ENCODE assay signal across 1 cellular context in genomic region chrX:7927259-7928167, GRCh38.
TF ChIP-seq lines count a peak whose summit lies in the region.

Gene PNPLA4, minus strand, starts transcription at chrX:7927413. Its CDS starts 1,294 bp downstream, at chrX:7926119.

TF ChIP-seq in K562, 482 proteins besides CTCF, POLR2A, EP300 and RAD21 (continued from another document and continues in another):
- peak; percentile 97 for TF ChIP-seq ZBTB40 (IDR thresholded peaks at IDR 0.05)
- TF ChIP-seq ZBTB40 (CRISPR knock-in tag; IDR thresholded peaks at IDR 0.05), result no peak
- TF ChIP-seq PYGO2 (tag; IDR thresholded peaks at IDR 0.05), result no peak
- TF ChIP-seq BRD9 (IDR thresholded peaks at IDR 0.05; ENCODE audit: low read depth, partially characterized antibody), result peak; percentile 53
- peak; percentile 59 for TF ChIP-seq POLR2B (IDR thresholded peaks at IDR 0.05; ENCODE audit: low read depth, partially characterized antibody)
- TF ChIP-seq OTX1 (CRISPR knock-in tag; IDR thresholded peaks at IDR 0.05), result no peak
- TF ChIP-seq ZFP91 (CRISPR knock-in tag; IDR thresholded peaks at IDR 0.05), result no peak
- TF ChIP-seq SLC30A9 (CRISPR knock-in tag; IDR thresholded peaks at IDR 0.05), result no peak
- TF ChIP-seq ZBTB17 (CRISPR knock-in tag; IDR thresholded peaks at IDR 0.05), result no peak
- TF ChIP-seq HEY1 (CRISPR knock-in tag; IDR thresholded peaks at IDR 0.05; ENCODE audit: borderline replicate concordance), result no peak
- TF ChIP-seq DACH1 (IDR thresholded peaks at IDR 0.05; ENCODE audit: partially characterized antibody), result no peak
- TF ChIP-seq PHF8 (IDR thresholded peaks at IDR 0.05; ENCODE audit: borderline replicate concordance, low read length), result peak; percentile 80; the same call in 1 of the 2 replicates
- no peak for TF ChIP-seq THAP12 (CRISPR knock-in tag; IDR thresholded peaks at IDR 0.05)
- no peak for TF ChIP-seq ZNF239 (CRISPR knock-in tag; IDR thresholded peaks at IDR 0.05)
- TF ChIP-seq CHD2 (IDR thresholded peaks at IDR 0.05; ENCODE audit: low read depth, low read length), result no peak
- TF ChIP-seq KAT7 (CRISPR knock-in tag; IDR thresholded peaks at IDR 0.05; ENCODE audit: borderline replicate concordance), result no peak
- no peak for TF ChIP-seq ZNF133 (CRISPR knock-in tag; IDR thresholded peaks at IDR 0.05)
- no peak; a peak in 1 of 4 replicates for TF ChIP-seq TEAD1 (CRISPR knock-in tag; IDR thresholded peaks at IDR 0.05)
- TF ChIP-seq HNRNPUL1 (IDR thresholded peaks at IDR 0.05; ENCODE audit: low read length), result no peak
- no peak for TF ChIP-seq ZNF586 (CRISPR knock-in tag; conservative IDR thresholded peaks at IDR 0.05)
- no peak for TF ChIP-seq EGR1 (conservative IDR thresholded peaks at IDR 0.05)
- no peak for TF ChIP-seq IRF1 (CRISPR knock-in tag; IDR thresholded peaks at IDR 0.05; ENCODE audit: borderline replicate concordance)
- TF ChIP-seq SNRNP70 (optimal IDR thresholded peaks at IDR 0.05; ENCODE audit: low read depth, low read length), result no peak
- TF ChIP-seq XRCC3 (IDR thresholded peaks at IDR 0.05), result no peak
- TF ChIP-seq ZNF253 (CRISPR knock-in tag; conservative IDR thresholded peaks at IDR 0.05), result no peak
- no peak for TF ChIP-seq CHCHD3 (CRISPR knock-in tag; IDR thresholded peaks at IDR 0.05)
- no peak for TF ChIP-seq ZBTB2 (IDR thresholded peaks at IDR 0.05)
- no peak for TF ChIP-seq LARP7 (IDR thresholded peaks at IDR 0.05)
- 0 out of 2 replicates have a peak, but pooled peaks have one; percentile 68 for TF ChIP-seq CBX1 (IDR thresholded peaks at IDR 0.05; ENCODE audit: low read depth)
- TF ChIP-seq TEAD2 (tag; IDR thresholded peaks at IDR 0.05), result no peak
- no peak for TF ChIP-seq FOXO4 (CRISPR knock-in tag; IDR thresholded peaks at IDR 0.05)
- no peak for TF ChIP-seq ZBTB26 (CRISPR knock-in tag; IDR thresholded peaks at IDR 0.05)
- TF ChIP-seq PATZ1 (CRISPR knock-in tag; IDR thresholded peaks at IDR 0.05; ENCODE audit: borderline replicate concordance), result no peak
- peak; percentile 76 for TF ChIP-seq MEIS2 (IDR thresholded peaks at IDR 0.05; ENCODE audit: partially characterized antibody)
- no peak for TF ChIP-seq BHLHE40 (IDR thresholded peaks at IDR 0.05; ENCODE audit: low read length)
- TF ChIP-seq KAT8 (IDR thresholded peaks at IDR 0.05; ENCODE audit: low read depth), result no peak
- peak; percentile 79 for TF ChIP-seq ADNP (tag; IDR thresholded peaks at IDR 0.05)
- peak; percentile 91 for TF ChIP-seq C11orf30 (IDR thresholded peaks at IDR 0.05; ENCODE audit: low read depth)
- TF ChIP-seq FOXJ3 (CRISPR knock-in tag; IDR thresholded peaks at IDR 0.05), result no peak
- no peak for TF ChIP-seq ZNF316 (IDR thresholded peaks at IDR 0.05)
- TF ChIP-seq CC2D1A (IDR thresholded peaks at IDR 0.05), result no peak
- no peak for TF ChIP-seq ZNF280B (CRISPR knock-in tag; IDR thresholded peaks at IDR 0.05)
- no peak for TF ChIP-seq SREBF1 (IDR thresholded peaks at IDR 0.05; ENCODE audit: borderline replicate concordance, low read depth, low read length)
- TF ChIP-seq CBX8 (IDR thresholded peaks at IDR 0.05; ENCODE audit: borderline replicate concordance, extremely low read depth, low read depth, low read length, poor library complexity, severe bottlenecking), result no peak
- no peak for TF ChIP-seq MCM5 (IDR thresholded peaks at IDR 0.05; ENCODE audit: low read depth)
- TF ChIP-seq NUFIP1 (IDR thresholded peaks at IDR 0.05; ENCODE audit: partially characterized antibody), result no peak
